Comparison of ENCODE assay signal across 24 cellular contexts in genomic region chr3:144273611-144274010, GRCh38.
DNase-seq lines count a peak whose midpoint lies in the region; ATAC-seq, FAIRE-seq and TF ChIP-seq lines count a peak whose summit lies in the region.
"Had no signal": no experiment of that assay in that cellular context is flagged by ENCODE, and none has a peak within 500 bp of the region (broad histone marks: within the 10 kb centered on the region; RNA-seq: fewer than 3 reads in every experiment).

No MANE protein-coding gene starts in this region.

- H3K79me2 ChIP-seq in PC-3 (ENCODE audit: low read length) = no peaks in the 10 kb centered on the region

- H3K4me2 ChIP-seq in PC-3 (ENCODE audit: low read length) = no peak overlapping the region
- H3K4me2 ChIP-seq: SK-N-SH had no signal

- H3K27ac ChIP-seq in PC-3 (ENCODE audit: low read length) (no peak overlapping the region), left lung (no peak overlapping the region)
- H3K27ac ChIP-seq: adrenal gland, C4-2B, esophagus muscularis mucosa had no signal

- H2AFZ ChIP-seq in PC-3 (ENCODE audit: low read length) = no peak overlapping the region

- H3K4me1 ChIP-seq in PC-3 (ENCODE audit: insufficient read depth, low read length) = no peaks in the 10 kb centered on the region
- no peaks in the 10 kb centered on the region for H3K4me1 ChIP-seq in left lung
- H3K4me1 ChIP-seq: adrenal gland, esophagus muscularis mucosa had no signal

- POLR2A ChIA-PET in PC-3 (lab: Charles Lee; ENCODE audit: unreplicated experiment) = no interaction called here

- TF ChIP-seq POLR2A in GM12891 (IDR thresholded peaks at IDR 0.05; ENCODE audit: low read depth, low read length) = no peak

- no TSS peak for BruUV-seq in PC-3 (replicated peaks; lab: Mats Ljungman, UMichigan)

- intact Hi-C loops in PC-3 (cut with micrococcal nuclease) (no loop called here), left lung (cut with DNase I) (no loop called here)

- H3F3A ChIP-seq in PC-3 (ENCODE audit: low read length, unreplicated experiment) = no peaks in the 10 kb centered on the region

- peak; percentile 18 for DNase-seq in EL
- DNase-seq in PC-3 = no peak
- DNase-seq in foreskin fibroblast = peak; percentile 62 to 74
- peak; percentile 18 for DNase-seq in non-pigmented ciliary epithelial cell (ENCODE audit: low read depth)
- no peak for DNase-seq in left lung
- no peak for DNase-seq in GM12891 (ENCODE audit: insufficient read length, low spot score)
- DNase-seq in HuH-7.5 (ENCODE audit: low spot score) = no peak
- DNase-seq: activated CD4-positive, alpha-beta T cell treated with anti-CD3 and anti-CD28 coated beads, Interleukin-2, amount 50 U/mL, for 4 hours; adrenal gland; DMS153; H9; head of caudate nucleus; NCI-H1105; NCI-H2107; NCI-H524 treated with DMSO at 0.1 percent for 48 hours; RPMI8226; SK-N-SH; substantia nigra had no signal

- no peaks in the 10 kb centered on the region for H3K9me3 ChIP-seq in PC-3 (ENCODE audit: low read length)
- no peaks in the 10 kb centered on the region for H3K9me3 ChIP-seq in left lung
- H3K9me3 ChIP-seq: adrenal gland, esophagus muscularis mucosa, SK-N-SH had no signal

- TF ChIP-seq CTCF in PC-3 (conservative IDR thresholded peaks at IDR 0.05; ENCODE audit: low read depth, low read length) (no peak), foreskin fibroblast (IDR thresholded peaks at IDR 0.05; ENCODE audit: low read depth, low read length) (no peak), left lung (IDR thresholded peaks at IDR 0.05) (no peak)

- peak; percentile 45; the same call in 1 of the 2 replicates for ATAC-seq in PC-3
- no peak for ATAC-seq in left lung
- ATAC-seq in GM21576 (IDR thresholded peaks at IDR 0.05; ENCODE audit: unreplicated experiment) = no peak
- ATAC-seq: GM12878 had no signal

- H3K27me3 ChIP-seq in PC-3 (ENCODE audit: low read length) = no peaks in the 10 kb centered on the region
- no peaks in the 10 kb centered on the region for H3K27me3 ChIP-seq in left lung
- H3K27me3 ChIP-seq: adrenal gland, esophagus muscularis mucosa had no signal

- H3K4me3 ChIP-seq in PC-3 (ENCODE audit: low read length) (no peak overlapping the region), foreskin fibroblast (ENCODE audit: low read depth in 1 of 2, low read length in 2 of 2) (no peak overlapping the region), left lung (no peak overlapping the region)
- H3K4me3 ChIP-seq: adrenal gland, esophagus muscularis mucosa, GM12878 had no signal

- H3K9me2 ChIP-seq in PC-3 (replicated peaks; ENCODE audit: low read length) = no peaks in the 10 kb centered on the region
- H3K9me2 ChIP-seq: SK-N-SH had no signal

- H3K36me3 ChIP-seq in PC-3 (ENCODE audit: low read depth, low read length) (no peaks in the 10 kb centered on the region), left lung (no peaks in the 10 kb centered on the region)
- H3K36me3 ChIP-seq: adrenal gland, esophagus muscularis mucosa had no signal

- CTCF ChIA-PET in PC-3 (lab: Charles Lee) = no interaction called here

- no peaks in the 10 kb centered on the region for H4K20me1 ChIP-seq in PC-3 (ENCODE audit: low read length)

- FAIRE-seq in GM12891 (lab: Jason Lieb, UNC) = no peak
- FAIRE-seq: GM12878, GM19239, urothelium cell line had no signal

- no peak overlapping the region for H3K9ac ChIP-seq in PC-3 (ENCODE audit: low read length)
- H3K9ac ChIP-seq: SK-N-SH had no signal

TF ChIP-seq in GM12891, 5 proteins besides CTCF, POLR2A, EP300 and RAD21:
- TF ChIP-seq SPI1 (IDR thresholded peaks at IDR 0.05; ENCODE audit: low read depth, low read length) (no peak), TAF1 (IDR thresholded peaks at IDR 0.05; ENCODE audit: low read depth, low read length) (no peak), PAX5 (IDR thresholded peaks at IDR 0.05; ENCODE audit: insufficient read depth, low read length, severe bottlenecking) (no peak), POU2F2 (IDR thresholded peaks at IDR 0.05; ENCODE audit: low read depth, low read length) (no peak), POLR2AphosphoS5 (IDR thresholded peaks at IDR 0.05; ENCODE audit: low read depth, low read length) (no peak)
TF ChIP-seq in GM12891: peak in this region for 0.

Comparison
In these comparisons a context has a peak if more than half of its experiments do, and no peak if none do; other contexts are left out.
1. DNase-seq: peak in EL (single experiment), foreskin fibroblast (2 of 2) and non-pigmented ciliary epithelial cell (single experiment); none in PC-3 (single experiment), left lung (0 of 2), GM12891 (single experiment) and HuH-7.5 (single experiment).